In genomic region chr13:28606466-28606865, GRCh38 we compare ENCODE assay signal across 31 cellular contexts.
"Had no signal": no experiment of that assay in that cellular context is flagged by ENCODE, and none has a peak within 500 bp of the region (broad histone marks: within the 10 kb centered on the region; RNA-seq: fewer than 3 reads in every experiment).

No MANE protein-coding gene starts in this region.

- DNase-seq: activated CD4-positive, alpha-beta memory T cell treated with anti-CD3 and anti-CD28 coated beads, Interleukin-2, amount 10 ng/mL, durations not matched to agents 7 days and 5 days; activated CD4-positive, alpha-beta T cell treated with anti-CD3 and anti-CD28 coated beads for 1 hour; activated CD4-positive, alpha-beta T cell treated with anti-CD3 and anti-CD28 coated beads, Interleukin-2, amount 50 U/mL, for 1 hour; activated gamma-delta T cell; activated naive CD4-positive, alpha-beta T cell treated with anti-CD3 and anti-CD28 coated beads for 36 hours; activated naive CD8-positive, alpha-beta T cell treated with anti-CD3 and anti-CD28 coated beads for 36 hours; activated T-cell treated with anti-CD3 and anti-CD28 coated beads for 4 hours; activated T-cell treated with anti-CD3 and anti-CD28 coated beads, Interleukin-2, amount 50 U/mL, for 48 hours; anterior cingulate cortex; cerebellar nuclear complex; MG63; MV-4-11; NCI-H1092 treated with DMSO at 0.1 percent for 48 hours; NCI-H1417 treated with DMSO at 0.1 percent for 48 hours; NCI-H1694; NCI-H2029; NCI-H2107; NCI-H2171 treated with DMSO at 0.1 percent for 48 hours; NCI-H510A; NCI-H526 treated with DMSO at 0.1 percent for 48 hours; NCI-H82; OCI-M1; Right ventricle myocardium superior; SJCRH30; T-helper 17 cell; T-helper 9 cell had no signal

- H3K4me2 ChIP-seq: KMS-11 had no signal

- H3K36me3 ChIP-seq: MG63, SJCRH30 had no signal

- H3K4me3 ChIP-seq: MG63, SJCRH30 had no signal

- H3K9ac ChIP-seq: KMS-11 had no signal

- H3K27me3 ChIP-seq: MG63, SJCRH30 had no signal

- H3K27ac ChIP-seq: KMS-11, RWPE1, SJCRH30 had no signal

- H3K9me3 ChIP-seq: MG63, SJCRH30 had no signal

- ATAC-seq: activated T-helper 17 cell treated with anti-CD3 and anti-CD28 coated beads, Interleukin-2, amount 50 U/mL, for 72 hours; Panc1; T-helper 17 cell; WTC11 had no signal
